Comparison of ENCODE assay signal across 1 cellular context in genomic region chr3:122680381-122681293, GRCh38.
TF ChIP-seq lines count a peak whose summit lies in the region.

TSS of gene PARP14 (plus strand) at chr3:122680839. CDS start at chr3:122680884, 45 bp downstream.

TF ChIP-seq in HepG2, 621 proteins besides CTCF, POLR2A, EP300 and RAD21 (continued from another document and continues in another):
- TF ChIP-seq, protein P1, sequence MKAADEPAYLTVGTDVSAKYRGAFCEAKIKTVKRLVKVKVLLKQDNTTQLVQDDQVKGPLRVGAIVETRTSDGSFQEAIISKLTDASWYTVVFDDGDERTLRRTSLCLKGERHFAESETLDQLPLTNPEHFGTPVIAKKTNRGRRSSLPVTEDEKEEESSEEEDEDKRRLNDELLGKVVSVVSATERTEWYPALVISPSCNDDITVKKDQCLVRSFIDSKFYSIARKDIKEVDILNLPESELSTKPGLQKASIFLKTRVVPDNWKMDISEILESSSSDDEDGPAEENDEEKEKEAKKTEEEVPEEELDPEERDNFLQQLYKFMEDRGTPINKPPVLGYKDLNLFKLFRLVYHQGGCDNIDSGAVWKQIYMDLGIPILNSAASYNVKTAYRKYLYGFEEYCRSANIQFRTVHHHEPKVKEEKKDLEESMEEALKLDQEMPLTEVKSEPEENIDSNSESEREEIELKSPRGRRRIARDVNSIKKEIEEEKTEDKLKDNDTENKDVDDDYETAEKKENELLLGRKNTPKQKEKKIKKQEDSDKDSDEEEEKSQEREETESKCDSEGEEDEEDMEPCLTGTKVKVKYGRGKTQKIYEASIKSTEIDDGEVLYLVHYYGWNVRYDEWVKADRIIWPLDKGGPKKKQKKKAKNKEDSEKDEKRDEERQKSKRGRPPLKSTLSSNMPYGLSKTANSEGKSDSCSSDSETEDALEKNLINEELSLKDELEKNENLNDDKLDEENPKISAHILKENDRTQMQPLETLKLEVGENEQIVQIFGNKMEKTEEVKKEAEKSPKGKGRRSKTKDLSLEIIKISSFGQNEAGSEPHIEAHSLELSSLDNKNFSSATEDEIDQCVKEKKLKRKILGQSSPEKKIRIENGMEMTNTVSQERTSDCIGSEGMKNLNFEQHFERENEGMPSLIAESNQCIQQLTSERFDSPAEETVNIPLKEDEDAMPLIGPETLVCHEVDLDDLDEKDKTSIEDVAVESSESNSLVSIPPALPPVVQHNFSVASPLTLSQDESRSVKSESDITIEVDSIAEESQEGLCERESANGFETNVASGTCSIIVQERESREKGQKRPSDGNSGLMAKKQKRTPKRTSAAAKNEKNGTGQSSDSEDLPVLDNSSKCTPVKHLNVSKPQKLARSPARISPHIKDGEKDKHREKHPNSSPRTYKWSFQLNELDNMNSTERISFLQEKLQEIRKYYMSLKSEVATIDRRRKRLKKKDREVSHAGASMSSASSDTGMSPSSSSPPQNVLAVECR (CRISPR knock-in tag; IDR thresholded peaks at IDR 0.05; ENCODE audit: borderline replicate concordance), result peak; percentile 33; the same call in 1 of the 2 replicates
- no peak for TF ChIP-seq ZNF816 (CRISPR knock-in tag; IDR thresholded peaks at IDR 0.05; ENCODE audit: borderline replicate concordance)
- TF ChIP-seq RBAK (CRISPR knock-in tag; IDR thresholded peaks at IDR 0.05), result no peak
- TF ChIP-seq, protein P2, sequence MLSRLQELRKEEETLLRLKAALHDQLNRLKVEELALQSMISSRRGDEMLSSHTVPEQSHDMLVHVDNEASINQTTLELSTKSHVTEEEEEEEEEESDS (CRISPR knock-in tag; IDR thresholded peaks at IDR 0.05; ENCODE audit: borderline replicate concordance), result no peak
- TF ChIP-seq ZNF891 (CRISPR knock-in tag; IDR thresholded peaks at IDR 0.05), result peak; percentile 74
- 0 out of 2 replicates have a peak, but pooled peaks have one; percentile 8 for TF ChIP-seq TERF1 (CRISPR knock-in tag; IDR thresholded peaks at IDR 0.05)
- TF ChIP-seq ZNF326 (CRISPR knock-in tag; IDR thresholded peaks at IDR 0.05; ENCODE audit: borderline replicate concordance), result no peak
- TF ChIP-seq ZBTB7B (CRISPR knock-in tag; IDR thresholded peaks at IDR 0.05), result no peak
- TF ChIP-seq PAX8 (CRISPR knock-in tag; IDR thresholded peaks at IDR 0.05; ENCODE audit: borderline replicate concordance), result no peak
- no peak for TF ChIP-seq ZNF552 (CRISPR knock-in tag; IDR thresholded peaks at IDR 0.05; ENCODE audit: borderline replicate concordance)
- peak; percentile 67; the same call in 1 of the 2 replicates for TF ChIP-seq ZNF292 (CRISPR knock-in tag; IDR thresholded peaks at IDR 0.05; ENCODE audit: borderline replicate concordance, low read depth)
- no peak for TF ChIP-seq HCFC1 (IDR thresholded peaks at IDR 0.05; ENCODE audit: low read depth, low read length)
- TF ChIP-seq CBX1 (IDR thresholded peaks at IDR 0.05; ENCODE audit: low read depth), result no peak
- no peak for TF ChIP-seq USF2 (IDR thresholded peaks at IDR 0.05; ENCODE audit: low read depth, low read length)
- TF ChIP-seq USF2 (CRISPR knock-in tag; IDR thresholded peaks at IDR 0.05; ENCODE audit: borderline replicate concordance), result no peak
- no peak for TF ChIP-seq ZNF563 (CRISPR knock-in tag; IDR thresholded peaks at IDR 0.05)
- no peak for TF ChIP-seq CEBPZ (IDR thresholded peaks at IDR 0.05; ENCODE audit: low read length)
- TF ChIP-seq SNAI1 (CRISPR knock-in tag; IDR thresholded peaks at IDR 0.05; ENCODE audit: borderline replicate concordance), result 0 out of 2 replicates have a peak, but pooled peaks have one; percentile 38
- no peak for TF ChIP-seq CC2D1A (CRISPR knock-in tag; IDR thresholded peaks at IDR 0.05)
- no peak for TF ChIP-seq TSC22D2 (CRISPR knock-in tag; IDR thresholded peaks at IDR 0.05; ENCODE audit: borderline replicate concordance)
- TF ChIP-seq, protein P3, sequence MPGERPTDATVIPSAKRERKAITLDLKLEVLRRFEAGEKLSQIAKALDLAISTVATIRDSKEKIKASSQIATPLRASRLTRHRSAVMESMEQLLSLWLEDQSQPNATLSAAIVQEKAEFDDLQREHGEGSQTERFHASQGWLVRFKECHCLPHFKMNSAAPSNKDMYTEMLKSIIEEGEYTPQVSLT (CRISPR knock-in tag; IDR thresholded peaks at IDR 0.05; ENCODE audit: borderline replicate concordance, low read depth), result no peak
- no peak for TF ChIP-seq LBX2 (CRISPR knock-in tag; IDR thresholded peaks at IDR 0.05; ENCODE audit: borderline replicate concordance)
- TF ChIP-seq KAT2B (IDR thresholded peaks at IDR 0.05; ENCODE audit: borderline replicate concordance, low read depth, low read length), result no peak
- TF ChIP-seq SKI (IDR thresholded peaks at IDR 0.05; ENCODE audit: partially characterized antibody), result no peak
- no peak for TF ChIP-seq ZC3H4 (CRISPR knock-in tag; IDR thresholded peaks at IDR 0.05; ENCODE audit: borderline replicate concordance)
- peak; percentile 97 for TF ChIP-seq IRF1 (CRISPR knock-in tag; IDR thresholded peaks at IDR 0.05; ENCODE audit: low read depth)
- TF ChIP-seq ATF1 (CRISPR knock-in tag; IDR thresholded peaks at IDR 0.05), result no peak
- TF ChIP-seq EZH2 (conservative IDR thresholded peaks at IDR 0.05; ENCODE audit: low read depth, low read length), result no peak
- no peak for TF ChIP-seq TOPORS (CRISPR knock-in tag; IDR thresholded peaks at IDR 0.05)
- no peak for TF ChIP-seq NFIC (IDR thresholded peaks at IDR 0.05; ENCODE audit: low read length)
- no peak for TF ChIP-seq SMC3 (IDR thresholded peaks at IDR 0.05; ENCODE audit: low read length)
- 0 out of 2 replicates have a peak, but pooled peaks have one; percentile 49 for TF ChIP-seq HES4 (CRISPR knock-in tag; IDR thresholded peaks at IDR 0.05; ENCODE audit: borderline replicate concordance)
- no peak for TF ChIP-seq ZNF784 (CRISPR knock-in tag; IDR thresholded peaks at IDR 0.05; ENCODE audit: borderline replicate concordance)
- TF ChIP-seq ISX (CRISPR knock-in tag; conservative IDR thresholded peaks at IDR 0.05), result 0 out of 2 replicates have a peak, but pooled peaks have one; percentile 44
- peak; percentile 38; the same call in 1 of the 2 replicates for TF ChIP-seq ZNF724P (CRISPR knock-in tag; IDR thresholded peaks at IDR 0.05; ENCODE audit: borderline replicate concordance)
- TF ChIP-seq, protein P4, sequence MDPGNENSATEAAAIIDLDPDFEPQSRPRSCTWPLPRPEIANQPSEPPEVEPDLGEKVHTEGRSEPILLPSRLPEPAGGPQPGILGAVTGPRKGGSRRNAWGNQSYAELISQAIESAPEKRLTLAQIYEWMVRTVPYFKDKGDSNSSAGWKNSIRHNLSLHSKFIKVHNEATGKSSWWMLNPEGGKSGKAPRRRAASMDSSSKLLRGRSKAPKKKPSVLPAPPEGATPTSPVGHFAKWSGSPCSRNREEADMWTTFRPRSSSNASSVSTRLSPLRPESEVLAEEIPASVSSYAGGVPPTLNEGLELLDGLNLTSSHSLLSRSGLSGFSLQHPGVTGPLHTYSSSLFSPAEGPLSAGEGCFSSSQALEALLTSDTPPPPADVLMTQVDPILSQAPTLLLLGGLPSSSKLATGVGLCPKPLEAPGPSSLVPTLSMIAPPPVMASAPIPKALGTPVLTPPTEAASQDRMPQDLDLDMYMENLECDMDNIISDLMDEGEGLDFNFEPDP (CRISPR knock-in tag; conservative IDR thresholded peaks at IDR 0.05), result no peak
- TF ChIP-seq KLF9 (CRISPR knock-in tag; IDR thresholded peaks at IDR 0.05; ENCODE audit: low read depth), result no peak
- no peak for TF ChIP-seq GABPA (IDR thresholded peaks at IDR 0.05; ENCODE audit: low read depth, low read length)
- no peak for TF ChIP-seq GABPA (CRISPR knock-in tag; IDR thresholded peaks at IDR 0.05; ENCODE audit: low read depth)
- no peak; the same call in 1 of the 2 replicates for TF ChIP-seq ZC3H13 (CRISPR knock-in tag; IDR thresholded peaks at IDR 0.05)
- no peak; the same call in 1 of the 2 replicates for TF ChIP-seq KAT8 (CRISPR knock-in tag; IDR thresholded peaks at IDR 0.05)
- TF ChIP-seq BCL3 (CRISPR knock-in tag; IDR thresholded peaks at IDR 0.05), result no peak
- TF ChIP-seq RFX5 (IDR thresholded peaks at IDR 0.05; ENCODE audit: low read depth, low read length), result no peak
- no peak for TF ChIP-seq ZUFSP (CRISPR knock-in tag; IDR thresholded peaks at IDR 0.05; ENCODE audit: borderline replicate concordance)
- no peak for TF ChIP-seq ZSCAN30 (CRISPR knock-in tag; IDR thresholded peaks at IDR 0.05)
- TF ChIP-seq ZNF556 (CRISPR knock-in tag; IDR thresholded peaks at IDR 0.05; ENCODE audit: borderline replicate concordance), result no peak
- TF ChIP-seq MAFG (CRISPR knock-in tag; IDR thresholded peaks at IDR 0.05), result no peak
